In genomic region chrX:119791437-119792231, GRCh38 we compare ENCODE assay signal across 9 cellular contexts. TPM values are rescaled to one million over a fixed set of nuclear protein-coding genes. Genes with fewer than 3 reads are reported as not detected.
A peak's percentile ranks its signal among the peaks of the same experiment; 100 is the strongest.
DNase-seq lines count a peak whose midpoint lies in the region; ATAC-seq, FAIRE-seq and TF ChIP-seq lines count a peak whose summit lies in the region.
"Had no signal": no experiment of that assay in that cellular context is flagged by ENCODE, and none has a peak within 500 bp of the region (broad histone marks: within the 10 kb centered on the region; RNA-seq: fewer than 3 reads in every experiment).

RPL39 (minus strand) TSS chrX:119791630; CDS start chrX:119791576, 54 bp downstream.

- H3K4me1 ChIP-seq in keratinocyte (ENCODE audit: control insufficient read depth, extremely low read depth, insufficient read depth, low read length): peaks cover 9% of the 10 kb centered on the region

- peak within 1 kb of the TSS; percentile 83 for H3K27ac ChIP-seq in keratinocyte (ENCODE audit: control insufficient read depth, insufficient read depth, low read length)

- peak within 1 kb of the TSS; percentile 80 for H2AFZ ChIP-seq in keratinocyte (ENCODE audit: control insufficient read depth, low read length)

- no peaks in the 10 kb centered on the region for H3K9me1 ChIP-seq in keratinocyte (ENCODE audit: control insufficient read depth, extremely low read depth, insufficient read depth, low read length)

- H3K79me2 ChIP-seq in keratinocyte (ENCODE audit: control insufficient read depth, insufficient read depth, low read length): peaks cover 46% of the 10 kb centered on the region

- no peaks in the 10 kb centered on the region for H3K27me3 ChIP-seq in keratinocyte (ENCODE audit: control insufficient read depth, extremely low read depth, insufficient read depth, low read length)

- dilution Hi-C loops in keratinocyte (cut with MboI; ENCODE audit: extremely low pct_ligation_motif_present, low sequenced_read_pairs): no loop called here

- DNase-seq in Ammon's horn (ENCODE audit: low spot score): peak; percentile 94
- peak; percentile 90 for DNase-seq in NCI-H460 (ENCODE audit: extremely low read depth, low read depth)
- peak; percentile 72 for DNase-seq in activated CD4-positive, CD25-positive, alpha-beta regulatory T cell treated with anti-CD3 and anti-CD28 coated beads, Interleukin-2, amount 50 U/mL, for 72 hours
- DNase-seq in cerebellar cortex (ENCODE audit: low spot score): peak; percentile 92
- peak; percentile 46 for DNase-seq in keratinocyte (ENCODE audit: low read depth, low spot score)
- peak; percentile 49 to 59 for DNase-seq in stimulated activated CD4-positive, alpha-beta T cell treated with anti-CD3 and anti-CD28 coated beads, Interleukin-15, amount 100 ng/mL, for 1 hour (ENCODE audit: low read depth in 1 of 2, low spot score in 1 of 2)

- H3K9me3 ChIP-seq in keratinocyte (ENCODE audit: control insufficient read depth, low read depth, low read length): no peaks in the 10 kb centered on the region

- H4K20me1 ChIP-seq in keratinocyte (ENCODE audit: control insufficient read depth, extremely low read depth, insufficient read depth, low read length): peaks cover 17% of the 10 kb centered on the region

- peak within 1 kb of the TSS; percentile 83 for H3K9ac ChIP-seq in keratinocyte (ENCODE audit: control insufficient read depth, extremely low read depth, insufficient read depth, low read length)

- peak; percentile 81 for TF ChIP-seq POLR2A in GM19193 (IDR thresholded peaks at IDR 0.05; ENCODE audit: extremely low read depth, insufficient read depth, insufficient read length)

- ATAC-seq in HG03432 (IDR thresholded peaks at IDR 0.05; ENCODE audit: unreplicated experiment): peak; percentile 93

- TF ChIP-seq CTCF in keratinocyte (optimal IDR thresholded peaks at IDR 0.05 in 1 of 3, IDR thresholded peaks at IDR 0.05 in 1 of 3, conservative IDR thresholded peaks at IDR 0.05 in 1 of 3; ENCODE audit: extremely low read depth in 1 of 3, insufficient read depth in 2 of 3, low read length in 3 of 3): no peak

- no peak for FAIRE-seq in keratinocyte (lab: Jason Lieb, UNC)
- FAIRE-seq: endometrium had no signal

- peaks cover 1 to 11% of the 10 kb centered on the region in 2 experiments for H3K36me3 ChIP-seq in keratinocyte (ENCODE audit: control insufficient read depth in 2 of 2, extremely low read depth in 1 of 2, insufficient read depth in 2 of 2, low read length in 2 of 2)

- H3K4me2 ChIP-seq in keratinocyte (ENCODE audit: control insufficient read depth, extremely low read depth, insufficient read depth, low read depth, low read length): peak within 1 kb of the TSS; percentile 71

- peak within 1 kb of the TSS; percentile 68 to 80 (median 74) for H3K4me3 ChIP-seq in keratinocyte (ENCODE audit: control insufficient read depth in 2 of 3, extremely low read depth in 1 of 3, insufficient read depth in 2 of 3, low read depth in 1 of 3, low read length in 3 of 3)

RNA-seq across cellular contexts. Expression of gene RPL39, which starts in this region (rescaled TPM):
- 6,322 and 6,424 TPM in 2 replicates for total RNA-seq in NCI-H460 (2014; rRNA removed; shearing (Covaris generic))
- polyA plus RNA-seq in NCI-H460 (2014; cell fraction: nucleus; rRNA removed): 2,642 and 4,415 TPM in 2 replicates
- polyA plus RNA-seq in keratinocyte: 2,139 to 2,988 TPM (median 2,842 TPM) in 3 replicates
- 1,163 TPM for polyA plus RNA-seq in keratinocyte (2011; ENCODE audit: low read depth)
- polyA plus RNA-seq in keratinocyte (2011; cell fraction: cytosol; rRNA removed): 2,854 and 6,071 TPM in 2 replicates
- 645 and 916 TPM in 2 replicates for polyA plus RNA-seq in keratinocyte (2011; cell fraction: nucleus; rRNA removed)
- polyA plus RNA-seq in keratinocyte (2012; ENCODE audit: low replicate concordance): 4,181 and 6,227 TPM in 2 replicates
- polyA minus RNA-seq in keratinocyte: 29.4 to 836 TPM (median 704 TPM) in 3 replicates
- 510 TPM for polyA minus RNA-seq in keratinocyte (2011; cell fraction: cytosol; rRNA and poly(A)+ RNA removed)
- polyA minus RNA-seq in keratinocyte (2011; cell fraction: nucleus; rRNA and poly(A)+ RNA removed): 59.3 and 105 TPM in 2 replicates

Comparison
In these comparisons a context has a peak if more than half of its experiments do, and no peak if none do; other contexts are left out.
1. Peak in every context shown above with its lines: DNase-seq, ATAC-seq, H3K4me3 ChIP-seq and H3K27ac ChIP-seq.